In genomic region chr7:92627956-92628355, GRCh38 we compare ENCODE assay signal across 22 cellular contexts.
"Had no signal": no experiment of that assay in that cellular context is flagged by ENCODE, and none has a peak within 500 bp of the region (broad histone marks: within the 10 kb centered on the region; RNA-seq: fewer than 3 reads in every experiment).

No MANE protein-coding gene starts in this region.

- H3K9me3 ChIP-seq: adrenal gland, upper lobe of left lung had no signal

- DNase-seq: activated CD4-positive, alpha-beta T cell treated with anti-CD3 and anti-CD28 coated beads, Interleukin-2, amount 10 ng/mL, durations not matched to agents 7 days and 5 days; adrenal gland; brain microvascular endothelial cell; caudate nucleus; effector memory CD4-positive, alpha-beta T cell; foreskin keratinocyte; left ventricle myocardium superior; mammary epithelial cell; naive thymus-derived CD8-positive, alpha-beta T cell; retina; stimulated activated CD4-positive, alpha-beta T cell treated with anti-CD3 and anti-CD28 coated beads, Interleukin-2, amount 100 ng/mL, for 48 hours; stimulated activated CD8-positive, alpha-beta memory T cell treated with anti-CD3 and anti-CD28 coated beads, Interleukin-4, amount 100 ng/mL, for 48 hours; stimulated activated naive B cell treated with anti-CD40 and anti-IgM and Interleukin-4, amounts not matched to agents 10 μg/mL and 1 μg/mL and 100 μg/mL, for 72 hours; SW 1271; T-helper 17 cell; upper lobe of left lung had no signal

- H3K4me3 Mint-ChIP-seq: activated CD4-positive, alpha-beta T cell treated with anti-CD3 and anti-CD28 coated beads, Interleukin-2, amount 10 ng/mL, durations not matched to agents 7 days and 5 days; mesothelial cell of epicardium; naive thymus-derived CD8-positive, alpha-beta T cell; stimulated activated naive B cell treated with anti-CD40 and anti-IgM and Interleukin-4, amounts not matched to agents 10 μg/mL and 1 μg/mL and 100 μg/mL, for 72 hours; T-helper 17 cell had no signal

- H3K27ac ChIP-seq: adrenal gland, ascending aorta, brain microvascular endothelial cell, foreskin keratinocyte, SK-N-MC, upper lobe of left lung, VCaP had no signal

- H3K27me3 ChIP-seq: adrenal gland, ascending aorta, brain microvascular endothelial cell, foreskin keratinocyte, upper lobe of left lung had no signal

- H3K27ac Mint-ChIP-seq: activated CD4-positive, alpha-beta T cell treated with anti-CD3 and anti-CD28 coated beads, Interleukin-2, amount 10 ng/mL, durations not matched to agents 7 days and 5 days; mesothelial cell of epicardium; progenitor cell of endocrine pancreas had no signal

- H3K36me3 ChIP-seq: adrenal gland, ascending aorta, upper lobe of left lung had no signal

- H3K27me3 Mint-ChIP-seq: activated CD4-positive, alpha-beta T cell treated with anti-CD3 and anti-CD28 coated beads, Interleukin-2, amount 10 ng/mL, durations not matched to agents 7 days and 5 days; naive thymus-derived CD8-positive, alpha-beta T cell; stimulated activated naive B cell treated with anti-CD40 and anti-IgM and Interleukin-4, amounts not matched to agents 10 μg/mL and 1 μg/mL and 100 μg/mL, for 72 hours; T-helper 17 cell had no signal

- ATAC-seq: activated CD4-positive, CD25-positive, alpha-beta regulatory T cell treated with anti-CD3 and anti-CD28 coated beads, Interleukin-2, amount 50 U/mL, for 24 hours; foreskin keratinocyte; left ventricle myocardium superior; naive thymus-derived CD8-positive, alpha-beta T cell; stimulated activated naive B cell treated with anti-CD40 and anti-IgM and Interleukin-4, amounts not matched to agents 10 μg/mL and 1 μg/mL and 100 μg/mL, for 72 hours; T-helper 17 cell had no signal

- H3K4me3 ChIP-seq: adrenal gland, ascending aorta, SK-N-MC, upper lobe of left lung had no signal
